ENCODE assay signal across 32 cellular contexts in the genomic region with DNA sequence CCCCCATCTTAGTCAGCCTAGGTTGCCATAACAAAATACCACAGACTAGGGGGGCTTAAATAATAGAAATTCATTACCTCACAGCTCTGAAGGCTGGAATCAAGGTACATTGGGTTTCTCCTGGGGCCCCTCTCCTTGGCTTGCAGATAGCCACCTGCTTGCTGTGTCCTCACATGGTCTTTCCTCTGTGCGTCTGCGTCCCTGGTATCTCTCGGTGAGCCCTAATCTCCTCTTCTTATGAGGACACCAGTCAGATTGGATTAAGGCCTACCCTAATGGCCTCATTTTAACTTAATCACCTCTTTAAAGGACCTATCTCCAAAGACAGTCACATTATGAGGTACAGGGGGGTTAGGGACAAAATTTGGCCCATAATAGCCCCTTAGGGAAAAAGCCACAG.
A peak's percentile ranks its signal among the peaks of the same experiment; 100 is the strongest.
DNase-seq lines count a peak whose midpoint lies in the region; ATAC-seq and FAIRE-seq lines count a peak whose summit lies in the region.
"Had no signal": no experiment of that assay in that cellular context is flagged by ENCODE, and none has a peak within 500 bp of the region (broad histone marks: within the 10 kb centered on the region; RNA-seq: fewer than 3 reads in every experiment).

No MANE protein-coding gene starts in this region.

- H3K4me3 Mint-ChIP-seq in activated CD4-positive, alpha-beta T cell treated with anti-CD3 and anti-CD28 coated beads, Interleukin-2, amount 10 ng/mL, durations not matched to agents 24 days and 14 days, result no peak overlapping the region
- H3K4me3 Mint-ChIP-seq in activated CD4-positive, alpha-beta T cell treated with anti-CD3 and anti-CD28 coated beads, Interleukin-2, amount 10 ng/mL, durations not matched to agents 7 days and 5 days, result no peak overlapping the region
- H3K4me3 Mint-ChIP-seq in CD4-positive, alpha-beta memory T cell, result peak overlapping the region in 2 of 8 donors; percentile 53 to 55
- no peak overlapping the region for H3K4me3 Mint-ChIP-seq in immature natural killer cell
- H3K4me3 Mint-ChIP-seq: T-helper 1 cell treated with Interleukin-12 subunit alpha and Interleukin-12 subunit beta and Interleukin-4 antibody, amounts not matched to agents 30 μg/mL and 1 μg/mL, for 36 hours had no signal

- no peaks in the 10 kb centered on the region for H3K27me3 Mint-ChIP-seq in activated CD4-positive, alpha-beta T cell treated with anti-CD3 and anti-CD28 coated beads, Interleukin-2, amount 10 ng/mL, durations not matched to agents 24 days and 14 days
- no peaks in the 10 kb centered on the region for H3K27me3 Mint-ChIP-seq in activated CD4-positive, alpha-beta T cell treated with anti-CD3 and anti-CD28 coated beads, Interleukin-2, amount 10 ng/mL, durations not matched to agents 7 days and 5 days
- no peaks in the 10 kb centered on the region for H3K27me3 Mint-ChIP-seq in CD4-positive, alpha-beta memory T cell
- H3K27me3 Mint-ChIP-seq in immature natural killer cell (ENCODE audit: low read depth in 3 of 3), result peaks cover 0 to 3% (median 1%) of the 10 kb centered on the region in 3 donors

- H3K4me1 Mint-ChIP-seq in activated CD4-positive, alpha-beta T cell treated with anti-CD3 and anti-CD28 coated beads, Interleukin-2, amount 10 ng/mL, durations not matched to agents 24 days and 14 days, result peaks cover 33% of the 10 kb centered on the region
- H3K4me1 Mint-ChIP-seq in activated CD4-positive, alpha-beta T cell treated with anti-CD3 and anti-CD28 coated beads, Interleukin-2, amount 10 ng/mL, durations not matched to agents 7 days and 5 days, result peaks cover 51% of the 10 kb centered on the region
- peaks cover 40 to 79% (median 61%) of the 10 kb centered on the region in 4 donors for H3K4me1 Mint-ChIP-seq in CD4-positive, alpha-beta memory T cell
- H3K4me1 Mint-ChIP-seq in immature natural killer cell, result peaks cover 58 to 73% of the 10 kb centered on the region in 2 donors

- H3K36me3 Mint-ChIP-seq in activated CD4-positive, alpha-beta T cell treated with anti-CD3 and anti-CD28 coated beads, Interleukin-2, amount 10 ng/mL, durations not matched to agents 24 days and 14 days (ENCODE audit: low read depth), result peaks cover 37% of the 10 kb centered on the region
- H3K36me3 Mint-ChIP-seq in activated CD4-positive, alpha-beta T cell treated with anti-CD3 and anti-CD28 coated beads, Interleukin-2, amount 10 ng/mL, durations not matched to agents 7 days and 5 days (ENCODE audit: low read depth), result peaks cover 52% of the 10 kb centered on the region
- H3K36me3 Mint-ChIP-seq in CD4-positive, alpha-beta memory T cell, result peaks cover 20 to 30% of the 10 kb centered on the region in 2 donors
- no peaks in the 10 kb centered on the region for H3K36me3 Mint-ChIP-seq in immature natural killer cell

- H2BK12ac ChIP-seq in neuronal stem cell (ENCODE audit: low read length), result no peak overlapping the region

- H2BK15ac ChIP-seq in neuronal stem cell (ENCODE audit: low read length), result no peak overlapping the region

- POLR2A ChIA-PET in activated CD4-positive, alpha-beta T cell treated with anti-CD3 and anti-CD28 coated beads, Interleukin-2, amount 10 ng/mL, durations not matched to agents 7 days and 5 days (lab: Charles Lee), result no interaction called here
- POLR2A ChIA-PET in CD4-positive, alpha-beta memory T cell (lab: Charles Lee; ENCODE audit: partially characterized antibody), result interaction anchor here (1.0 to 3.3 kb wide), 2 partner anchors 11 to 42 kb away, joined by 5 to 12 read pairs; no protein-coding TSS in a partner anchor

- no peak overlapping the region for H3K9ac ChIP-seq in neuronal stem cell (ENCODE audit: low read depth, low read length, poor library complexity)

- no peak for FAIRE-seq in HTR-8/SVneo (lab: Jason Lieb, UNC)
- FAIRE-seq: endometrium, H54, TTC549 had no signal

- no peak overlapping the region for H3K27ac ChIP-seq in CD4-positive, alpha-beta memory T cell (ENCODE audit: low read depth, low read length)
- H3K27ac ChIP-seq in neuronal stem cell (replicated peaks; ENCODE audit: low read length), result no peak overlapping the region
- H3K27ac ChIP-seq: 22Rv1, dorsolateral prefrontal cortex, esophagus squamous epithelium, foreskin keratinocyte, HL-60, PC-9, suprapubic skin, upper lobe of left lung had no signal

- H3K14ac ChIP-seq in neuronal stem cell (ENCODE audit: low read length), result no peak overlapping the region

- no peaks in the 10 kb centered on the region for H3K36me3 ChIP-seq in CD4-positive, alpha-beta memory T cell (ENCODE audit: insufficient read depth, low read length)
- no peaks in the 10 kb centered on the region for H3K36me3 ChIP-seq in neuronal stem cell (replicated peaks in 1 of 2; ENCODE audit: control insufficient read depth in 2 of 2, insufficient read depth in 2 of 2, low read length in 2 of 2)
- H3K36me3 ChIP-seq: esophagus squamous epithelium, MG63, suprapubic skin, upper lobe of left lung had no signal

- no peak overlapping the region for H3K18ac ChIP-seq in neuronal stem cell (ENCODE audit: low read length)

- no peak overlapping the region for H2BK5ac ChIP-seq in neuronal stem cell (ENCODE audit: low read length)

- H3K27ac Mint-ChIP-seq in activated CD4-positive, alpha-beta T cell treated with anti-CD3 and anti-CD28 coated beads, Interleukin-2, amount 10 ng/mL, durations not matched to agents 24 days and 14 days, result peak overlapping the region; percentile 41
- no peak overlapping the region for H3K27ac Mint-ChIP-seq in activated CD4-positive, alpha-beta T cell treated with anti-CD3 and anti-CD28 coated beads, Interleukin-2, amount 10 ng/mL, durations not matched to agents 7 days and 5 days
- peak overlapping the region in 5 of 7 donors; percentile 36 to 86 (median 55) for H3K27ac Mint-ChIP-seq in CD4-positive, alpha-beta memory T cell
- H3K27ac Mint-ChIP-seq in immature natural killer cell, result peak overlapping the region in 4 of 6 donors; percentile 25 to 72 (median 56)
- H3K27ac Mint-ChIP-seq: stimulated activated effector memory CD8-positive, alpha-beta T cell treated with anti-CD3 and anti-CD28 coated beads, Interleukin-12 subunit alpha, Interleukin-12 subunit beta, amount 100 ng/mL, for 72 hours; T-helper 1 cell treated with Interleukin-12 subunit alpha and Interleukin-12 subunit beta and Interleukin-4 antibody, amounts not matched to agents 30 μg/mL and 1 μg/mL, for 36 hours had no signal

- H3K27me3 ChIP-seq in CD4-positive, alpha-beta memory T cell (ENCODE audit: insufficient read depth, low read length), result no peaks in the 10 kb centered on the region
- H3K27me3 ChIP-seq in neuronal stem cell (ENCODE audit: control insufficient read depth in 3 of 3, insufficient read depth in 3 of 3, low read depth in 1 of 3, low read length in 3 of 3), result no peaks in the 10 kb centered on the region
- H3K27me3 ChIP-seq: esophagus squamous epithelium, foreskin keratinocyte, MG63, suprapubic skin, upper lobe of left lung had no signal

- H3K4me3 ChIP-seq in CD4-positive, alpha-beta memory T cell (ENCODE audit: low read length in 2 of 2), result no peak overlapping the region
- no peak overlapping the region for H3K4me3 ChIP-seq in neuronal stem cell (ENCODE audit: low read length in 2 of 2)
- H3K4me3 ChIP-seq: dorsolateral prefrontal cortex, esophagus squamous epithelium, MG63, PC-9, suprapubic skin, upper lobe of left lung had no signal

- no peak for DNase-seq in activated CD4-positive, alpha-beta T cell treated with anti-CD3 and anti-CD28 coated beads, Interleukin-2, amount 10 ng/mL, durations not matched to agents 24 days and 14 days
- no peak for DNase-seq in activated CD4-positive, alpha-beta T cell treated with anti-CD3 and anti-CD28 coated beads, Interleukin-2, amount 10 ng/mL, durations not matched to agents 7 days and 5 days
- DNase-seq in CD4-positive, alpha-beta memory T cell, result no peak
- DNase-seq in SK-N-DZ (ENCODE audit: low spot score) (peak; percentile 52), immature natural killer cell (no peak), neuronal stem cell (ENCODE audit: low spot score) (no peak), HTR-8/SVneo (ENCODE audit: insufficient read length, low spot score) (no peak)
- DNase-seq: activated T-cell treated with anti-CD3 and anti-CD28 coated beads for 4 hours, amygdala, DMS 273 treated with DMSO at 0.1 percent for 48 hours, dorsolateral prefrontal cortex, EL, esophagus squamous epithelium, foreskin keratinocyte, KG1, MG63, NCI-H1417, NCI-H2029, NCI-H524, PC-9, upper lobe of left lung had no signal

- H2BK120ac ChIP-seq in neuronal stem cell (ENCODE audit: low read depth, low read length), result no peak overlapping the region

- ATAC-seq in HG03097 (IDR thresholded peaks at IDR 0.05; ENCODE audit: low FRiP score, unreplicated experiment), result no peak
- ATAC-seq: activated CD4-positive, CD25-positive, alpha-beta regulatory T cell treated with anti-CD3 and anti-CD28 coated beads, Interleukin-2, amount 50 U/mL, for 24 hours; foreskin keratinocyte; SK-N-SH treated with all-trans-retinoic acid at 6 μM for 48 hours; stimulated activated effector memory CD8-positive, alpha-beta T cell treated with anti-CD3 and anti-CD28 coated beads, Interleukin-12 subunit alpha, Interleukin-12 subunit beta, amount 100 ng/mL, for 72 hours had no signal

- no peak overlapping the region for H3K4me2 ChIP-seq in neuronal stem cell (ENCODE audit: insufficient read depth, low read length, poor library complexity, severe bottlenecking)
- H3K4me2 ChIP-seq: PC-9 had no signal

- no peak overlapping the region for H3K23ac ChIP-seq in neuronal stem cell (ENCODE audit: low read depth, low read length, poor library complexity)

- H2AK5ac ChIP-seq in neuronal stem cell (ENCODE audit: low read depth, low read length), result no peak overlapping the region

- H4K8ac ChIP-seq in neuronal stem cell (ENCODE audit: low read depth, low read length), result no peak overlapping the region

- no peaks in the 10 kb centered on the region for H3K79me1 ChIP-seq in neuronal stem cell (ENCODE audit: low read depth, low read length)

- intact Hi-C loops in activated CD4-positive, alpha-beta T cell treated with anti-CD3 and anti-CD28 coated beads, Interleukin-2, amount 10 ng/mL, durations not matched to agents 24 days and 14 days (cut with micrococcal nuclease), result no loop called here
- intact Hi-C loops in CD4-positive, alpha-beta memory T cell (cut with micrococcal nuclease), result no loop called here

- H3K9me3 Mint-ChIP-seq in activated CD4-positive, alpha-beta T cell treated with anti-CD3 and anti-CD28 coated beads, Interleukin-2, amount 10 ng/mL, durations not matched to agents 24 days and 14 days, result no peaks in the 10 kb centered on the region
- peaks cover 8% of the 10 kb centered on the region for H3K9me3 Mint-ChIP-seq in activated CD4-positive, alpha-beta T cell treated with anti-CD3 and anti-CD28 coated beads, Interleukin-2, amount 10 ng/mL, durations not matched to agents 7 days and 5 days
- H3K9me3 Mint-ChIP-seq in CD4-positive, alpha-beta memory T cell, result peaks cover 0 to 3% (median 0%) of the 10 kb centered on the region in 8 donors
- H3K9me3 Mint-ChIP-seq in immature natural killer cell, result no peaks in the 10 kb centered on the region
- H3K9me3 Mint-ChIP-seq: stimulated activated effector memory CD8-positive, alpha-beta T cell treated with anti-CD3 and anti-CD28 coated beads, Interleukin-12 subunit alpha, Interleukin-12 subunit beta, amount 100 ng/mL, for 72 hours had no signal

- WGBS in neuronal stem cell (ENCODE audit: extremely low coverage in 2 of 2, insufficient read length in 2 of 2, insufficient replicate concordance in 1 of 2), 2 donors, result no CpG with 5 or more reads among the region's 3 CpGs

- peaks cover 88% of the 10 kb centered on the region for H3K4me1 ChIP-seq in CD4-positive, alpha-beta memory T cell (ENCODE audit: insufficient read depth, low read length)
- H3K4me1 ChIP-seq in neuronal stem cell (ENCODE audit: control insufficient read depth in 2 of 2, insufficient read depth in 1 of 2, low read depth in 1 of 2, low read length in 2 of 2), result no peaks in the 10 kb centered on the region
- H3K4me1 ChIP-seq: esophagus squamous epithelium, foreskin keratinocyte, suprapubic skin, upper lobe of left lung had no signal

- CTCF ChIA-PET in activated CD4-positive, alpha-beta T cell treated with anti-CD3 and anti-CD28 coated beads, Interleukin-2, amount 10 ng/mL, durations not matched to agents 7 days and 5 days (lab: Charles Lee), result interaction anchor here (0.6 kb wide), 1 partner anchor 995 kb away, joined by 3 read pairs; no protein-coding TSS in a partner anchor
- CTCF ChIA-PET in CD4-positive, alpha-beta memory T cell (lab: Charles Lee; ENCODE audit: partially characterized antibody), result no interaction called here

- no peaks in the 10 kb centered on the region for H3K9me3 ChIP-seq in CD4-positive, alpha-beta memory T cell (ENCODE audit: control insufficient read depth in 1 of 2, low read length in 2 of 2)
- H3K9me3 ChIP-seq in neuronal stem cell (replicated peaks in 1 of 2; ENCODE audit: control insufficient read depth in 2 of 2, insufficient read depth in 1 of 2, low read depth in 1 of 2, low read length in 2 of 2), result no peaks in the 10 kb centered on the region
- H3K9me3 ChIP-seq: esophagus squamous epithelium, MG63, suprapubic skin, upper lobe of left lung had no signal

- H3K4ac ChIP-seq in neuronal stem cell (ENCODE audit: low read length), result no peak overlapping the region

- no peak overlapping the region for H2AFZ ChIP-seq in neuronal stem cell (ENCODE audit: low read length)
- H2AFZ ChIP-seq: PC-9 had no signal

- H4K91ac ChIP-seq in neuronal stem cell (ENCODE audit: low read depth, low read length, poor library complexity), result no peak overlapping the region
